14 cellular contexts compared by ENCODE assay signal in genomic region chr15:40122239-40122638, GRCh38.
"Had no signal": no experiment of that assay in that cellular context is flagged by ENCODE, and none has a peak within 500 bp of the region (broad histone marks: within the 10 kb centered on the region; RNA-seq: fewer than 3 reads in every experiment).

No MANE protein-coding gene starts in this region.

- H3K4me3 ChIP-seq: ovary, thyroid gland, vagina had no signal

- DNase-seq: activated CD4-positive, alpha-beta T cell treated with anti-CD3 and anti-CD28 coated beads, Interleukin-2, amount 50 U/mL, for 4 hours; activated gamma-delta T cell; activated T-cell treated with anti-CD3 and anti-CD28 coated beads, Interleukin-2, amount 50 U/mL, for 48 hours; effector memory CD8-positive, alpha-beta T cell; left cardiac atrium; mesendoderm; ovary; stimulated activated CD4-positive, alpha-beta T cell treated with anti-CD3 and anti-CD28 coated beads, Interleukin-15, amount 100 ng/mL, for 24 hours; thyroid gland had no signal

- H3K27me3 ChIP-seq: ovary, thyroid gland, vagina had no signal

- H3K9me3 Mint-ChIP-seq: brain; effector memory CD8-positive, alpha-beta T cell; neural crest cell had no signal

- H3K27ac Mint-ChIP-seq: activated naive CD8-positive, alpha-beta T cell; brain; effector memory CD8-positive, alpha-beta T cell had no signal

- H3K4me3 Mint-ChIP-seq: activated naive CD8-positive, alpha-beta T cell; brain; effector memory CD8-positive, alpha-beta T cell; neural crest cell had no signal

- H3K36me3 ChIP-seq: ovary, thyroid gland, vagina had no signal

- ATAC-seq: activated CD4-positive, CD25-positive, alpha-beta regulatory T cell treated with anti-CD3 and anti-CD28 coated beads, Interleukin-2, amount 50 U/mL, for 24 hours; effector memory CD8-positive, alpha-beta T cell had no signal

- H3K9me3 ChIP-seq: ovary, thyroid gland, vagina had no signal

- H3K36me3 Mint-ChIP-seq: activated naive CD8-positive, alpha-beta T cell; brain had no signal

- H3K27ac ChIP-seq: ovary, thyroid gland, vagina had no signal

- H3K4me1 ChIP-seq: vagina had no signal

- H3K4me1 Mint-ChIP-seq: brain had no signal

- H3K27me3 Mint-ChIP-seq: activated naive CD8-positive, alpha-beta T cell had no signal
